1 cellular context compared by ENCODE assay signal in the genomic region with DNA sequence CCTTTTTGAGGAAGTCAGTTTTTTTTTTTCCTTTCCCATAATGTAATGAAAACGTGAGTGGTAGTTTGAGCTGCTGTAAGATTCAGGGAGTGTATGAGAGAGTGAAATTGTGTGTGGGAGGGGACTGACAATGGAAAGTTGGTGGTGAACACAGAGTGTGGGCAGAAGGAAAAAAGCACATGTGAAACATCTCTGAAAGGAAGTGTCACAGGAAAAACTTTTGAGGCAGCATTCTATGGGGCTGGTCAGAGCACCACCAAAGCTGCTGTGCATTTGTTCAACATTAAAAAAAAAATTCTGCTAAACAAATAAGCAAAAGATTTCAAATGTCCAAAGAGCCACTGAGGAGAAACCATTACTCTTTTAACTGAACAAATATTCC.
TF ChIP-seq lines count a peak whose summit lies in the region.

No MANE protein-coding gene starts in this region.

TF ChIP-seq in GM23338, 12 proteins besides CTCF, POLR2A, EP300 and RAD21 (continued from another document):
- TF ChIP-seq, protein P1, sequence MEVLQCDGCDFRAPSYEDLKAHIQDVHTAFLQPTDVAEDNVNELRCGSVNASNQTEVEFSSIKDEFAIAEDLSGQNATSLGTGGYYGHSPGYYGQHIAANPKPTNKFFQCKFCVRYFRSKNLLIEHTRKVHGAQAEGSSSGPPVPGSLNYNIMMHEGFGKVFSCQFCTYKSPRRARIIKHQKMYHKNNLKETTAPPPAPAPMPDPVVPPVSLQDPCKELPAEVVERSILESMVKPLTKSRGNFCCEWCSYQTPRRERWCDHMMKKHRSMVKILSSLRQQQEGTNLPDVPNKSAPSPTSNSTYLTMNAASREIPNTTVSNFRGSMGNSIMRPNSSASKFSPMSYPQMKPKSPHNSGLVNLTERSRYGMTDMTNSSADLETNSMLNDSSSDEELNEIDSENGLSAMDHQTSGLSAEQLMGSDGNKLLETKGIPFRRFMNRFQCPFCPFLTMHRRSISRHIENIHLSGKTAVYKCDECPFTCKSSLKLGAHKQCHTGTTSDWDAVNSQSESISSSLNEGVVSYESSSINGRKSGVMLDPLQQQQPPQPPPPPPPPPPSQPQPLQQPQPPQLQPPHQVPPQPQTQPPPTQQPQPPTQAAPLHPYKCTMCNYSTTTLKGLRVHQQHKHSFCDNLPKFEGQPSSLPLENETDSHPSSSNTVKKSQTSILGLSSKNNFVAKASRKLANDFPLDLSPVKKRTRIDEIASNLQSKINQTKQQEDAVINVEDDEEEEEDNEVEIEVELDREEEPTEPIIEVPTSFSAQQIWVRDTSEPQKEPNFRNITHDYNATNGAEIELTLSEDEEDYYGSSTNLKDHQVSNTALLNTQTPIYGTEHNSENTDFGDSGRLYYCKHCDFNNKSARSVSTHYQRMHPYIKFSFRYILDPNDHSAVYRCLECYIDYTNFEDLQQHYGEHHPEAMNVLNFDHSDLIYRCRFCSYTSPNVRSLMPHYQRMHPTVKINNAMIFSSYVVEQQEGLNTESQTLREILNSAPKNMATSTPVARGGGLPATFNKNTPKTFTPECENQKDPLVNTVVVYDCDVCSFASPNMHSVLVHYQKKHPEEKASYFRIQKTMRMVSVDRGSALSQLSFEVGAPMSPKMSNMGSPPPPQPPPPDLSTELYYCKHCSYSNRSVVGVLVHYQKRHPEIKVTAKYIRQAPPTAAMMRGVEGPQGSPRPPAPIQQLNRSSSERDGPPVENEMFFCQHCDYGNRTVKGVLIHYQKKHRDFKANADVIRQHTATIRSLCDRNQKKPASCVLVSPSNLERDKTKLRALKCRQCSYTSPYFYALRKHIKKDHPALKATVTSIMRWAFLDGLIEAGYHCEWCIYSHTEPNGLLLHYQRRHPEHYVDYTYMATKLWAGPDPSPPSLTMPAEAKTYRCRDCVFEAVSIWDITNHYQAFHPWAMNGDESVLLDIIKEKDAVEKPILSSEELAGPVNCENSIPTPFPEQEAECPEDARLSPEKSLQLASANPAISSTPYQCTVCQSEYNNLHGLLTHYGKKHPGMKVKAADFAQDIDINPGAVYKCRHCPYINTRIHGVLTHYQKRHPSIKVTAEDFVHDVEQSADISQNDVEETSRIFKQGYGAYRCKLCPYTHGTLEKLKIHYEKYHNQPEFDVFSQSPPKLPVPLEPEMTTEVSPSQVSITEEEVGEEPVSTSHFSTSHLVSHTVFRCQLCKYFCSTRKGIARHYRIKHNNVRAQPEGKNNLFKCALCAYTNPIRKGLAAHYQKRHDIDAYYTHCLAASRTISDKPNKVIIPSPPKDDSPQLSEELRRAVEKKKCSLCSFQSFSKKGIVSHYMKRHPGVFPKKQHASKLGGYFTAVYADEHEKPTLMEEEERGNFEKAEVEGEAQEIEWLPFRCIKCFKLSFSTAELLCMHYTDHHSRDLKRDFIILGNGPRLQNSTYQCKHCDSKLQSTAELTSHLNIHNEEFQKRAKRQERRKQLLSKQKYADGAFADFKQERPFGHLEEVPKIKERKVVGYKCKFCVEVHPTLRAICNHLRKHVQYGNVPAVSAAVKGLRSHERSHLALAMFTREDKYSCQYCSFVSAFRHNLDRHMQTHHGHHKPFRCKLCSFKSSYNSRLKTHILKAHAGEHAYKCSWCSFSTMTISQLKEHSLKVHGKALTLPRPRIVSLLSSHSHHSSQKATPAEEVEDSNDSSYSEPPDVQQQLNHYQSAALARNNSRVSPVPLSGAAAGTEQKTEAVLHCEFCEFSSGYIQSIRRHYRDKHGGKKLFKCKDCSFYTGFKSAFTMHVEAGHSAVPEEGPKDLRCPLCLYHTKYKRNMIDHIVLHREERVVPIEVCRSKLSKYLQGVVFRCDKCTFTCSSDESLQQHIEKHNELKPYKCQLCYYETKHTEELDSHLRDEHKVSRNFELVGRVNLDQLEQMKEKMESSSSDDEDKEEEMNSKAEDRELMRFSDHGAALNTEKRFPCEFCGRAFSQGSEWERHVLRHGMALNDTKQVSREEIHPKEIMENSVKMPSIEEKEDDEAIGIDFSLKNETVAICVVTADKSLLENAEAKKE (CRISPR knock-in tag; IDR thresholded peaks at IDR 0.05): no peak
- no peak for TF ChIP-seq JUNB (IDR thresholded peaks at IDR 0.05; ENCODE audit: unreplicated experiment)
- TF ChIP-seq, protein P2, sequence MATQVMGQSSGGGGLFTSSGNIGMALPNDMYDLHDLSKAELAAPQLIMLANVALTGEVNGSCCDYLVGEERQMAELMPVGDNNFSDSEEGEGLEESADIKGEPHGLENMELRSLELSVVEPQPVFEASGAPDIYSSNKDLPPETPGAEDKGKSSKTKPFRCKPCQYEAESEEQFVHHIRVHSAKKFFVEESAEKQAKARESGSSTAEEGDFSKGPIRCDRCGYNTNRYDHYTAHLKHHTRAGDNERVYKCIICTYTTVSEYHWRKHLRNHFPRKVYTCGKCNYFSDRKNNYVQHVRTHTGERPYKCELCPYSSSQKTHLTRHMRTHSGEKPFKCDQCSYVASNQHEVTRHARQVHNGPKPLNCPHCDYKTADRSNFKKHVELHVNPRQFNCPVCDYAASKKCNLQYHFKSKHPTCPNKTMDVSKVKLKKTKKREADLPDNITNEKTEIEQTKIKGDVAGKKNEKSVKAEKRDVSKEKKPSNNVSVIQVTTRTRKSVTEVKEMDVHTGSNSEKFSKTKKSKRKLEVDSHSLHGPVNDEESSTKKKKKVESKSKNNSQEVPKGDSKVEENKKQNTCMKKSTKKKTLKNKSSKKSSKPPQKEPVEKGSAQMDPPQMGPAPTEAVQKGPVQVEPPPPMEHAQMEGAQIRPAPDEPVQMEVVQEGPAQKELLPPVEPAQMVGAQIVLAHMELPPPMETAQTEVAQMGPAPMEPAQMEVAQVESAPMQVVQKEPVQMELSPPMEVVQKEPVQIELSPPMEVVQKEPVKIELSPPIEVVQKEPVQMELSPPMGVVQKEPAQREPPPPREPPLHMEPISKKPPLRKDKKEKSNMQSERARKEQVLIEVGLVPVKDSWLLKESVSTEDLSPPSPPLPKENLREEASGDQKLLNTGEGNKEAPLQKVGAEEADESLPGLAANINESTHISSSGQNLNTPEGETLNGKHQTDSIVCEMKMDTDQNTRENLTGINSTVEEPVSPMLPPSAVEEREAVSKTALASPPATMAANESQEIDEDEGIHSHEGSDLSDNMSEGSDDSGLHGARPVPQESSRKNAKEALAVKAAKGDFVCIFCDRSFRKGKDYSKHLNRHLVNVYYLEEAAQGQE (IDR thresholded peaks at IDR 0.05; ENCODE audit: unreplicated experiment): no peak
